Comparison of ENCODE assay signal across 8 cellular contexts in genomic region chr9:86126998-86127972, GRCh38. TPM values are rescaled to one million over a fixed set of nuclear protein-coding genes. Genes with fewer than 3 reads are reported as not detected.
DNase-seq lines count a peak whose midpoint lies in the region; ATAC-seq and TF ChIP-seq lines count a peak whose summit lies in the region.

No MANE protein-coding gene starts in this region.

- intact Hi-C loops in left ventricle myocardium superior (cut with micrococcal nuclease): no loop called here

- no peak for TF ChIP-seq CTCF in VCaP (conservative IDR thresholded peaks at IDR 0.05)

- DNase-seq in DMS 273 (lab: John Stamatoyannopoulos, UW; ENCODE audit: unreplicated experiment): peak; percentile 88
- peak; percentile 96 for DNase-seq in NCI-H1417 treated with DMSO at 0.1 percent for 48 hours (lab: John Stamatoyannopoulos, UW)
- DNase-seq in left ventricle myocardium superior: peak; percentile 37
- peak; percentile 19 for DNase-seq in putamen (ENCODE audit: low spot score)
- no peak for DNase-seq in activated CD4-positive, alpha-beta T cell treated with anti-CD3 and anti-CD28 coated beads, Interleukin-2, amount 50 U/mL, for 1 hour
- no peak for DNase-seq in KBM-7

- in situ Hi-C loops in KBM-7 (cut with MboI; ENCODE audit: low pct_unique_long_range_greater_than_20kb, low sequenced_read_pairs): no loop called here

- ATAC-seq in left ventricle myocardium superior (peak; percentile 80), GM18498 (IDR thresholded peaks at IDR 0.05; ENCODE audit: unreplicated experiment) (no peak)

- H3K27ac ChIP-seq in VCaP: peak overlapping the region; percentile 82

RNA-seq across cellular contexts. Expression of gene GOLM1, which starts 27.9 kb away (rescaled TPM):
- total RNA-seq in left ventricle myocardium superior: 4.7 TPM

Comparison
In these comparisons a context has a peak if more than half of its experiments do, and no peak if none do; other contexts are left out.
1. DNase-seq: peak in DMS 273 (single experiment), NCI-H1417 treated with DMSO at 0.1 percent for 48 hours (single experiment), left ventricle myocardium superior (single experiment) and putamen (single experiment); none in activated CD4-positive, alpha-beta T cell treated with anti-CD3 and anti-CD28 coated beads, Interleukin-2, amount 50 U/mL, for 1 hour (single experiment) and KBM-7 (single experiment).